ENCODE assay signal across 22 cellular contexts in genomic region chr1:218250492-218250891, GRCh38. TPM values are rescaled to one million over a fixed set of nuclear protein-coding genes. Genes with fewer than 3 reads are reported as not detected.
DNase-seq lines count a peak whose midpoint lies in the region; ATAC-seq, FAIRE-seq and TF ChIP-seq lines count a peak whose summit lies in the region.
"Had no signal": no experiment of that assay in that cellular context is flagged by ENCODE, and none has a peak within 500 bp of the region (broad histone marks: within the 10 kb centered on the region; RNA-seq: fewer than 3 reads in every experiment).

No MANE protein-coding gene starts in this region.

- no peak for TF ChIP-seq EP300 in SK-N-SH (IDR thresholded peaks at IDR 0.05; ENCODE audit: borderline replicate concordance in 1 of 2, low read depth in 1 of 2, low read length in 1 of 2)

- CTCF ChIA-PET in BJ (lab: Yijun Ruan, JAX): no interaction called here
- CTCF ChIA-PET in WTC11 (lab: Charles Lee): interaction anchor here (0.7 to 1.0 kb wide), 2 partner anchors 10 to 76 kb away, joined by 3 to 5 read pairs; no protein-coding TSS in a partner anchor
- CTCF ChIA-PET in SK-N-SH (lab: Yijun Ruan, JAX): no interaction called here

- H3K4me1 Mint-ChIP-seq in WTC11: peaks cover 13% of the 10 kb centered on the region
- H3K4me1 Mint-ChIP-seq: activated B cell treated with CpG ODN at 0.5 μM for 24 hours; activated naive CD8-positive, alpha-beta T cell treated with anti-CD3 and anti-CD28 coated beads, Interleukin-2, amount 50 U/mL, for 24 hours; natural killer cell had no signal

- H3K4me3 ChIP-seq in BJ (ENCODE audit: low read depth, low read length) (no peak overlapping the region), SK-N-SH (ENCODE audit: low read depth in 2 of 2, low read length in 1 of 2) (no peak overlapping the region)

- POLR2A ChIA-PET in BJ (lab: Charles Lee) (no interaction called here), WTC11 (lab: Charles Lee) (no interaction called here), SK-N-SH (lab: Yijun Ruan, JAX) (no interaction called here)

- H3K27ac ChIP-seq in foreskin keratinocyte (no peak overlapping the region), SK-N-SH (ENCODE audit: low read depth in 2 of 2, low read length in 1 of 2) (no peak overlapping the region)

- TF ChIP-seq CTCF in BJ (IDR thresholded peaks at IDR 0.05; ENCODE audit: insufficient read depth, low read depth, low read length): 0 out of 2 replicates have a peak, but pooled peaks have one; percentile 5
- no peak for TF ChIP-seq CTCF in WTC11 (IDR thresholded peaks at IDR 0.05)
- TF ChIP-seq CTCF in foreskin keratinocyte (conservative IDR thresholded peaks at IDR 0.05): peak; percentile 34
- TF ChIP-seq CTCF in SK-N-SH (IDR thresholded peaks at IDR 0.05): no peak

- no peaks in the 10 kb centered on the region for H3K36me3 Mint-ChIP-seq in WTC11
- H3K36me3 Mint-ChIP-seq: brain, natural killer cell had no signal

- H3K4me1 ChIP-seq in foreskin keratinocyte (no peaks in the 10 kb centered on the region), SK-N-SH (ENCODE audit: control insufficient read depth in 1 of 2, insufficient read depth in 2 of 2, low read depth in 1 of 2, low read length in 1 of 2) (peaks cover 0 to 6% of the 10 kb centered on the region in 2 experiments; a peak in 2 of 4 replicates)

- no peaks in the 10 kb centered on the region for H3K9me3 ChIP-seq in SK-N-SH

- no peak overlapping the region for H3K9ac ChIP-seq in SK-N-SH

- H3F3A ChIP-seq in SK-N-SH (replicated peaks; ENCODE audit: insufficient read depth): no peaks in the 10 kb centered on the region

- no peaks in the 10 kb centered on the region for H4K20me1 ChIP-seq in SK-N-SH (ENCODE audit: insufficient read depth)

- H3K4me2 ChIP-seq in SK-N-SH: no peak overlapping the region

- no peak for DNase-seq in BJ (ENCODE audit: low read depth)
- no peak for DNase-seq in WTC11 (ENCODE audit: low spot score)
- no peak for DNase-seq in foreskin keratinocyte
- DNase-seq in SK-N-SH: no peak
- DNase-seq: activated B cell treated with CpG ODN at 0.5 μM for 24 hours; activated CD8-positive, alpha-beta T cell treated with anti-CD3 and anti-CD28 coated beads for 36 hours; activated gamma-delta T cell; activated naive CD8-positive, alpha-beta T cell treated with anti-CD3 and anti-CD28 coated beads, Interleukin-2, amount 50 U/mL, for 24 hours; activated T-cell treated with anti-CD3 and anti-CD28 coated beads for 4 hours; Kasumi-1; left colon; natural killer cell; NCI-H1048; NCI-H1930; NCI-H446; RPMI8226; stimulated activated CD8-positive, alpha-beta memory T cell treated with anti-CD3 and anti-CD28 coated beads, Interleukin-4, amount 100 ng/mL, for 48 hours had no signal

- H3K27me3 ChIP-seq in BJ (ENCODE audit: control insufficient read depth, insufficient read depth, low read length): no peaks in the 10 kb centered on the region
- H3K27me3 ChIP-seq in foreskin keratinocyte: peaks cover 37% of the 10 kb centered on the region
- H3K27me3 ChIP-seq in SK-N-SH (ENCODE audit: insufficient read depth): no peaks in the 10 kb centered on the region

- H3K9me3 Mint-ChIP-seq in WTC11: no peaks in the 10 kb centered on the region
- H3K9me3 Mint-ChIP-seq: activated B cell treated with CpG ODN at 0.5 μM for 24 hours; activated CD8-positive, alpha-beta T cell treated with anti-CD3 and anti-CD28 coated beads for 36 hours; activated naive CD8-positive, alpha-beta T cell treated with anti-CD3 and anti-CD28 coated beads, Interleukin-2, amount 50 U/mL, for 24 hours; brain; natural killer cell had no signal

- peak; percentile 76 for FAIRE-seq in G401.6 (lab: Jason Lieb, UNC)

- peak; percentile 46; the same call in 1 of the 2 replicates for ATAC-seq in WTC11
- ATAC-seq in foreskin keratinocyte: no peak
- no peak for ATAC-seq in GM21786 (IDR thresholded peaks at IDR 0.05; ENCODE audit: unreplicated experiment)
- ATAC-seq in GM21367 (IDR thresholded peaks at IDR 0.05; ENCODE audit: unreplicated experiment): no peak
- ATAC-seq: activated CD8-positive, alpha-beta T cell treated with anti-CD3 and anti-CD28 coated beads for 36 hours; activated naive CD8-positive, alpha-beta T cell treated with anti-CD3 and anti-CD28 coated beads, Interleukin-2, amount 50 U/mL, for 24 hours; left colon; natural killer cell; sciatic nerve had no signal

- H3K27ac Mint-ChIP-seq in WTC11: no peak overlapping the region
- H3K27ac Mint-ChIP-seq: activated B cell treated with CpG ODN at 0.5 μM for 24 hours; activated CD8-positive, alpha-beta T cell treated with anti-CD3 and anti-CD28 coated beads for 36 hours; activated naive CD8-positive, alpha-beta T cell treated with anti-CD3 and anti-CD28 coated beads, Interleukin-2, amount 50 U/mL, for 24 hours; brain; natural killer cell had no signal

- no peak overlapping the region for H3K4me3 Mint-ChIP-seq in WTC11
- H3K4me3 Mint-ChIP-seq: activated B cell treated with CpG ODN at 0.5 μM for 24 hours; activated CD8-positive, alpha-beta T cell treated with anti-CD3 and anti-CD28 coated beads for 36 hours; activated naive CD8-positive, alpha-beta T cell treated with anti-CD3 and anti-CD28 coated beads, Interleukin-2, amount 50 U/mL, for 24 hours; brain; natural killer cell had no signal

- TF ChIP-seq RAD21 in SK-N-SH (IDR thresholded peaks at IDR 0.05; ENCODE audit: low read length): no peak

- WGBS in SK-N-SH (ENCODE audit: low lambda C conversion rate): 74% methylated on average over 4 of the region's 4 CpGs

- no peaks in the 10 kb centered on the region for H3K9me2 ChIP-seq in SK-N-SH

- H3K27me3 Mint-ChIP-seq in WTC11 (ENCODE audit: low read depth): no peaks in the 10 kb centered on the region

- H2AFZ ChIP-seq in SK-N-SH (ENCODE audit: low read depth): no peak overlapping the region

- H3K36me3 ChIP-seq in BJ (ENCODE audit: control insufficient read depth, insufficient read depth, low read length) (no peaks in the 10 kb centered on the region), SK-N-SH (replicated peaks in 1 of 2; ENCODE audit: control insufficient read depth in 1 of 2, insufficient read depth in 2 of 2, low read length in 1 of 2) (no peaks in the 10 kb centered on the region)

- no peaks in the 10 kb centered on the region for H3K79me2 ChIP-seq in SK-N-SH (ENCODE audit: insufficient read depth)

TF ChIP-seq in WTC11, 78 proteins besides CTCF, POLR2A, EP300 and RAD21 (continues in another document):
- TF ChIP-seq ETV6 (CRISPR knock-in tag; IDR thresholded peaks at IDR 0.05): no peak
- no peak for TF ChIP-seq TEAD1 (CRISPR knock-in tag; IDR thresholded peaks at IDR 0.05)
- no peak for TF ChIP-seq E2F5 (CRISPR knock-in tag; IDR thresholded peaks at IDR 0.05)
- TF ChIP-seq MYBL2 (CRISPR knock-in tag; IDR thresholded peaks at IDR 0.05): no peak
- no peak for TF ChIP-seq E2F4 (CRISPR knock-in tag; IDR thresholded peaks at IDR 0.05; ENCODE audit: borderline replicate concordance, low read depth)
- no peak for TF ChIP-seq GRHL2 (CRISPR knock-in tag; IDR thresholded peaks at IDR 0.05; ENCODE audit: insufficient replicate concordance, severe bottlenecking)

TF ChIP-seq in SK-N-SH, 30 proteins besides CTCF, POLR2A, EP300 and RAD21:
- TF ChIP-seq MAX (IDR thresholded peaks at IDR 0.05; ENCODE audit: low read depth): no peak
- no peak for TF ChIP-seq MEF2A (IDR thresholded peaks at IDR 0.05; ENCODE audit: borderline replicate concordance, low read depth)
- TF ChIP-seq SMC3 (IDR thresholded peaks at IDR 0.05; ENCODE audit: low read depth, low read length): no peak
- no peak for TF ChIP-seq FOSL2 (IDR thresholded peaks at IDR 0.05; ENCODE audit: borderline replicate concordance, low read depth)
- no peak for TF ChIP-seq YY1 (IDR thresholded peaks at IDR 0.05; ENCODE audit: low read depth)
- no peak for TF ChIP-seq EZH2phosphoT487 (IDR thresholded peaks at IDR 0.05; ENCODE audit: borderline replicate concordance, low read depth)
- no peak for TF ChIP-seq NRF1 (IDR thresholded peaks at IDR 0.05; ENCODE audit: low read depth, low read length)
- TF ChIP-seq POLR2AphosphoS5 (IDR thresholded peaks at IDR 0.05; ENCODE audit: low read depth, low read length): no peak
- TF ChIP-seq FOXJ3 (CRISPR knock-in tag; IDR thresholded peaks at IDR 0.05): no peak
- TF ChIP-seq ZBTB33 (IDR thresholded peaks at IDR 0.05; ENCODE audit: borderline replicate concordance, low read depth): no peak
- no peak for TF ChIP-seq SIN3A (IDR thresholded peaks at IDR 0.05; ENCODE audit: borderline replicate concordance, low read depth, low read length)
- TF ChIP-seq USF1 (IDR thresholded peaks at IDR 0.05; ENCODE audit: borderline replicate concordance, low read depth): no peak

RNA-seq across cellular contexts. Expression of gene RRP15, which starts 34.6 kb away (rescaled TPM):
- 0.88 and 4.3 TPM in 2 replicates for polyA plus RNA-seq in BJ (2011; rRNA removed)
- 1.9 and 3.5 TPM in 2 replicates for polyA minus RNA-seq in BJ (2011; rRNA and poly(A)+ RNA removed)
- total RNA-seq in WTC11 (2021): 32.3 to 36.0 TPM (median 32.4 TPM) in 3 replicates
- total RNA-seq in foreskin keratinocyte: 27.5 and 36.9 TPM in 2 replicates
- 14.8 and 21.4 TPM in 2 replicates for polyA plus RNA-seq in foreskin keratinocyte
- polyA plus RNA-seq in SK-N-SH (2012; rRNA removed): 2.1 and 2.8 TPM in 2 replicates
- polyA plus RNA-seq in SK-N-SH (2012; cell fraction: cytosol; rRNA removed): 3.1 and 4.9 TPM in 2 replicates
- polyA plus RNA-seq in SK-N-SH (2012; cell fraction: nucleus; rRNA removed): 1.4 and 2.9 TPM in 2 replicates

Comparison
In these comparisons a context has a peak if more than half of its experiments do, and no peak if none do; other contexts are left out.
1. CTCF ChIP-seq: peak in BJ (single experiment) and foreskin keratinocyte (single experiment); none in WTC11 (single experiment) and SK-N-SH (single experiment).